1 cellular context compared by ENCODE assay signal in the genomic region with DNA sequence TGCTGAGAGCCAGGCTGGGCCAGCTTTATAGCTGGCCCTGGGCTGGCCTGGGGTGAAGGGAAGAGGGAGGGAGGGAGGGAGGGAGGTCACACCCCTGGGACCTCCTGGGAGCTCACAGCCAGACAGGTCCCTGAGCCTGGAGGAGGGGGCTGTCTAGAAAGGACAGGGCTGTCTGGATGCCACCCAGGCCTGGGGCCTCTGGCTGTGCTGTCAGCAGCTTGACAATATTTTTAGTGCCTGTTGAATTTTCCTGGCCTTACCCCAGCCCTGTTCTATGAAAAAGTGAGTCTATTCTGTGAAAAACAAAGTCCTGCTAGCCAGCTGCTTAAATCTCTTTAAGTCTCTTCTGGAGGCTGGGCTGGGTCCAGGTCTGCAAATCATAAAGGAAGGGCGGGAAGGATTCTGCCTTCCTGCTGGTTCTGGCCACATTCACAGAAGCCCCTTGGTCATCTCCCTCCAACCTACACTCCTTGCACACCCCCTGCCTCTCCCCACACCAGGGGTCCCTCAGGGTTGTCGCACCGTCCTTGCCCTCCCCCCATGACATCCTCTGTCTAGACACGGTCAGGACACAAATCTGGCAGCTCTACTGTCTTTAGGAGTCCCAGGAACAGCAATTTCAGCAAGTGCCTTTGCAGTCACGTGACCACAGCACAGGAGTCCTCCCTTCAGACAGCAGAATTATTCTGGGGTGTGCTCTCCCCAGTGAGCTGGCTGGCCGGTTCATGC.
TF ChIP-seq lines count a peak whose summit lies in the region.

A gene with protein sequence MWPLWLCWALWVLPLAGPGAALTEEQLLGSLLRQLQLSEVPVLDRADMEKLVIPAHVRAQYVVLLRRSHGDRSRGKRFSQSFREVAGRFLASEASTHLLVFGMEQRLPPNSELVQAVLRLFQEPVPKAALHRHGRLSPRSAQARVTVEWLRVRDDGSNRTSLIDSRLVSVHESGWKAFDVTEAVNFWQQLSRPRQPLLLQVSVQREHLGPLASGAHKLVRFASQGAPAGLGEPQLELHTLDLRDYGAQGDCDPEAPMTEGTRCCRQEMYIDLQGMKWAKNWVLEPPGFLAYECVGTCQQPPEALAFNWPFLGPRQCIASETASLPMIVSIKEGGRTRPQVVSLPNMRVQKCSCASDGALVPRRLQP (minus strand): TSS at position 1 of the 729 bp plus-strand sequence. CDS start 80 bp downstream, outside the sequence.

TF ChIP-seq in HepG2, 621 proteins besides CTCF, POLR2A, EP300 and RAD21 (continued from another document):
- TF ChIP-seq BHLHE40 (IDR thresholded peaks at IDR 0.05; ENCODE audit: low read length) (peak; percentile 43; the same call in 1 of the 2 replicates), ZNF263 (CRISPR knock-in tag; IDR thresholded peaks at IDR 0.05) (peak; percentile 91)
- TF ChIP-seq, protein P1, sequence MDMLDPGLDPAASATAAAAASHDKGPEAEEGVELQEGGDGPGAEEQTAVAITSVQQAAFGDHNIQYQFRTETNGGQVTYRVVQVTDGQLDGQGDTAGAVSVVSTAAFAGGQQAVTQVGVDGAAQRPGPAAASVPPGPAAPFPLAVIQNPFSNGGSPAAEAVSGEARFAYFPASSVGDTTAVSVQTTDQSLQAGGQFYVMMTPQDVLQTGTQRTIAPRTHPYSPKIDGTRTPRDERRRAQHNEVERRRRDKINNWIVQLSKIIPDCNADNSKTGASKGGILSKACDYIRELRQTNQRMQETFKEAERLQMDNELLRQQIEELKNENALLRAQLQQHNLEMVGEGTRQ (IDR thresholded peaks at IDR 0.05; ENCODE audit: low read depth, low read length): peak; percentile 80
- TF ChIP-seq, protein P1 (CRISPR knock-in tag; IDR thresholded peaks at IDR 0.05; ENCODE audit: borderline replicate concordance): peak; percentile 69; the same call in 1 of the 2 replicates
TF ChIP-seq in HepG2: peak in this region for 4.
